8 cellular contexts compared by ENCODE assay signal in genomic region chr2:28359222-28360065, GRCh38. TPM values are rescaled to one million over a fixed set of nuclear protein-coding genes. Genes with fewer than 3 reads are reported as not detected.
DNase-seq lines count a peak whose midpoint lies in the region; ATAC-seq and TF ChIP-seq lines count a peak whose summit lies in the region.

No MANE protein-coding gene starts in this region.

- H3K79me2 ChIP-seq in PC-3 (ENCODE audit: low read length) = no peaks in the 10 kb centered on the region

- H3K4me1 Mint-ChIP-seq in activated T-helper 1 cell treated with anti-CD3 and anti-CD28 coated beads, Interleukin-12 subunit alpha, Interleukin-12 subunit beta, Interleukin-2, Interleukin-4 antibody, amounts not matched to agents 30 ng/mL and 10 ng/mL and 1 ng/mL, durations not matched to agents 14 hours and 24 hours and 36 hours (ENCODE audit: low read depth) = peaks cover 44% of the 10 kb centered on the region

- peak; percentile 66 for ATAC-seq in HG02763 (IDR thresholded peaks at IDR 0.05; ENCODE audit: unreplicated experiment)
- peak; percentile 64 for ATAC-seq in PC-3

- POLR2A ChIA-PET in PC-3 (lab: Charles Lee; ENCODE audit: unreplicated experiment) = interaction anchor here (0.6 kb wide), 1 partner anchor 163 kb away, joined by 3 read pairs; no protein-coding TSS in a partner anchor

- H3K27me3 ChIP-seq in PC-3 (ENCODE audit: low read length) = no peaks in the 10 kb centered on the region

- no peaks in the 10 kb centered on the region for H3K9me3 Mint-ChIP-seq in activated T-helper 1 cell treated with anti-CD3 and anti-CD28 coated beads, Interleukin-12 subunit alpha, Interleukin-12 subunit beta, Interleukin-2, Interleukin-4 antibody, amounts not matched to agents 30 ng/mL and 10 ng/mL and 1 ng/mL, durations not matched to agents 14 hours and 24 hours and 36 hours

- 0 out of 2 replicates have a peak overlapping the region, but pooled peaks have one; percentile 11 for H2AFZ ChIP-seq in PC-3 (ENCODE audit: low read length)

- no peak overlapping the region for H3K4me3 ChIP-seq in GM12865 (ENCODE audit: low read depth, low read length)
- no peak overlapping the region for H3K4me3 ChIP-seq in PC-3 (ENCODE audit: low read length)

- peak overlapping the region; percentile 75 for H3K27ac ChIP-seq in PC-3 (ENCODE audit: low read length)

- no peaks in the 10 kb centered on the region for H3K9me2 ChIP-seq in PC-3 (replicated peaks; ENCODE audit: low read length)

- no peaks in the 10 kb centered on the region for H4K20me1 ChIP-seq in PC-3 (ENCODE audit: low read length)

- peak overlapping the region; percentile 96 for H3K27ac Mint-ChIP-seq in activated T-helper 1 cell treated with anti-CD3 and anti-CD28 coated beads, Interleukin-12 subunit alpha, Interleukin-12 subunit beta, Interleukin-2, Interleukin-4 antibody, amounts not matched to agents 30 ng/mL and 10 ng/mL and 1 ng/mL, durations not matched to agents 14 hours and 24 hours and 36 hours

- peak overlapping the region; percentile 24 for H3K4me2 ChIP-seq in PC-3 (ENCODE audit: low read length)

- peaks cover 10% of the 10 kb centered on the region for H3K27me3 Mint-ChIP-seq in activated T-helper 1 cell treated with anti-CD3 and anti-CD28 coated beads, Interleukin-12 subunit alpha, Interleukin-12 subunit beta, Interleukin-2, Interleukin-4 antibody, amounts not matched to agents 30 ng/mL and 10 ng/mL and 1 ng/mL, durations not matched to agents 14 hours and 24 hours and 36 hours (ENCODE audit: insufficient read depth)

- BruUV-seq in PC-3 (replicated peaks; lab: Mats Ljungman, UMichigan) = no TSS peak

- H3K36me3 Mint-ChIP-seq in activated T-helper 1 cell treated with anti-CD3 and anti-CD28 coated beads, Interleukin-12 subunit alpha, Interleukin-12 subunit beta, Interleukin-2, Interleukin-4 antibody, amounts not matched to agents 30 ng/mL and 10 ng/mL and 1 ng/mL, durations not matched to agents 14 hours and 24 hours and 36 hours (ENCODE audit: low read depth) = peaks cover 5% of the 10 kb centered on the region

- no peaks in the 10 kb centered on the region for H3K36me3 ChIP-seq in PC-3 (ENCODE audit: low read depth, low read length)

- no peaks in the 10 kb centered on the region for H3K9me3 ChIP-seq in PC-3 (ENCODE audit: low read length)

- peaks cover 37% of the 10 kb centered on the region for H3K4me1 ChIP-seq in PC-3 (ENCODE audit: insufficient read depth, low read length)

- TF ChIP-seq CTCF in GM12865 (IDR thresholded peaks at IDR 0.05; ENCODE audit: insufficient read depth, low read depth, low read length, missing control alignments) = no peak
- no peak for TF ChIP-seq CTCF in PC-3 (conservative IDR thresholded peaks at IDR 0.05; ENCODE audit: low read depth, low read length)

- DNase-seq in GM12865 (ENCODE audit: low read depth) = peak; percentile 75
- DNase-seq in PC-3 = peak; percentile 78
- DNase-seq in activated T-helper 1 cell treated with anti-CD3 and anti-CD28 coated beads, Interleukin-12 subunit alpha, Interleukin-12 subunit beta, Interleukin-2, Interleukin-4 antibody, amounts not matched to agents 30 ng/mL and 10 ng/mL and 1 ng/mL, durations not matched to agents 14 hours and 24 hours and 36 hours (ENCODE audit: low spot score) = peak; percentile 84
- DNase-seq in kidney tubule cell (ENCODE audit: low spot score) = peak; percentile 41
- DNase-seq in stimulated activated CD8-positive, alpha-beta memory T cell treated with anti-CD3 and anti-CD28 coated beads, Interleukin-4, amount 100 ng/mL, for 24 hours (ENCODE audit: low read depth) = peak; percentile 68
- DNase-seq in SK-N-DZ (ENCODE audit: low spot score) = no peak
- DNase-seq in SW 1271 (lab: John Stamatoyannopoulos, UW) = no peak

- peak overlapping the region; percentile 68 for H3K9ac ChIP-seq in PC-3 (ENCODE audit: low read length)

- no peaks in the 10 kb centered on the region for H3F3A ChIP-seq in PC-3 (ENCODE audit: low read length, unreplicated experiment)

- peak overlapping the region; percentile 61 for H3K4me3 Mint-ChIP-seq in activated T-helper 1 cell treated with anti-CD3 and anti-CD28 coated beads, Interleukin-12 subunit alpha, Interleukin-12 subunit beta, Interleukin-2, Interleukin-4 antibody, amounts not matched to agents 30 ng/mL and 10 ng/mL and 1 ng/mL, durations not matched to agents 14 hours and 24 hours and 36 hours

- CTCF ChIA-PET in PC-3 (lab: Charles Lee) = no interaction called here

- intact Hi-C loops in PC-3 (cut with micrococcal nuclease) = no loop called here
- intact Hi-C loops in activated T-helper 1 cell treated with anti-CD3 and anti-CD28 coated beads, Interleukin-12 subunit alpha, Interleukin-12 subunit beta, Interleukin-2, Interleukin-4 antibody, amounts not matched to agents 30 ng/mL and 10 ng/mL and 1 ng/mL, durations not matched to agents 14 hours and 24 hours and 36 hours (cut with micrococcal nuclease) = loop anchor here (1.0 to 2.0 kb wide), 4 partner anchors 31 to 107 kb away; no protein-coding TSS in a partner anchor

RNA-seq across cellular contexts. Expression of gene FOSL2, which starts 33.2 kb away (rescaled TPM):
- total RNA-seq in PC-3 (2014; rRNA removed) = 34.2 and 46.8 TPM in 2 replicates
- total RNA-seq in activated T-helper 1 cell treated with anti-CD3 and anti-CD28 coated beads, Interleukin-12 subunit alpha, Interleukin-12 subunit beta, Interleukin-2, Interleukin-4 antibody, amounts not matched to agents 30 ng/mL and 10 ng/mL and 1 ng/mL, durations not matched to agents 14 hours and 24 hours and 36 hours = 54.9 and 55.0 TPM in 2 replicates
- polyA plus RNA-seq in SK-N-DZ (2014; cell fraction: cytosol; rRNA removed) = 0.57 and 0.89 TPM in 2 replicates
- polyA plus RNA-seq in SK-N-DZ (2014; cell fraction: nucleus; rRNA removed) = 0.38 and 1.3 TPM in 2 replicates

Comparison
In these comparisons a context has a peak if more than half of its experiments do, and no peak if none do; other contexts are left out.
1. DNase-seq: peak in GM12865 (single experiment), PC-3 (single experiment), activated T-helper 1 cell treated with anti-CD3 and anti-CD28 coated beads, Interleukin-12 subunit alpha, Interleukin-12 subunit beta, Interleukin-2, Interleukin-4 antibody, amounts not matched to agents 30 ng/mL and 10 ng/mL and 1 ng/mL, durations not matched to agents 14 hours and 24 hours and 36 hours (single experiment), kidney tubule cell (single experiment) and stimulated activated CD8-positive, alpha-beta memory T cell treated with anti-CD3 and anti-CD28 coated beads, Interleukin-4, amount 100 ng/mL, for 24 hours (single experiment); none in SK-N-DZ (single experiment) and SW 1271 (0 of 2).